Comparison of ENCODE assay signal across 27 cellular contexts in the genomic region with DNA sequence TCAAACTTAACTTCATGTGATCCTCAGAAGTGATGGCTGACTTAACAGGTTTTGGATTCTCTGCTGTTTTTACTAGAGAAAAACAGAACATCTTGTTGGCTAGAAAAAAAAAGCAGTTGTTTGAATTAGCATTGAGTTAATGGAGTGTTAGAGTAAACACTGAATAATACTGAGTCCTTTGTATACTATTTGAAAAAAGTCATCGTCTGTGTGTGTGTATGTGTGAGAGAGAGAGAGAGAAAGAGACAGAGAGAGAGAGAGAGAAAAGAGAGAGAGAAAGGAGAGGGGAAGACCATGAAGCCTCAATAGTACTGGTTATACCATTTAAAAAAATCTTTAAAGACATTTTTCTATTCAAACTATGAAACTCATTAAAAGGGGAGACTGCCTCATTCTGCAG.
"Had no signal": no experiment of that assay in that cellular context is flagged by ENCODE, and none has a peak within 500 bp of the region (broad histone marks: within the 10 kb centered on the region; RNA-seq: fewer than 3 reads in every experiment).

No MANE protein-coding gene starts in this region.

- H3K27ac ChIP-seq: adrenal gland, colonic mucosa, gastrocnemius medialis, neural progenitor cell, skin epidermis, tibial artery had no signal

- H3K4me1 ChIP-seq: colonic mucosa had no signal

- ATAC-seq: activated T-cell treated with anti-CD3 and anti-CD28 coated beads, Interleukin-2, amount 50 U/mL, for 72 hours; body of pancreas; gastrocnemius medialis; natural killer cell; sciatic nerve; stimulated activated effector memory CD8-positive, alpha-beta T cell treated with anti-CD3 and anti-CD28 coated beads, Interleukin-12 subunit alpha, Interleukin-12 subunit beta, amount 100 ng/mL, for 72 hours; upper lobe of right lung had no signal

- H3K27me3 ChIP-seq: adrenal gland, body of pancreas, colonic mucosa, gastrocnemius medialis, neural progenitor cell, tibial artery, upper lobe of right lung had no signal

- H3K9me3 ChIP-seq: adrenal gland, body of pancreas, colonic mucosa, gastrocnemius medialis, tibial artery, upper lobe of right lung had no signal

- H3K36me3 ChIP-seq: adrenal gland, colonic mucosa, gastrocnemius medialis, neural progenitor cell, tibial artery, upper lobe of right lung had no signal

- H2AFZ ChIP-seq: neural progenitor cell had no signal

- H3K4me3 ChIP-seq: adrenal gland, body of pancreas, colonic mucosa, gastrocnemius medialis, neural progenitor cell, skin epidermis, tibial artery, upper lobe of right lung had no signal

- H3K4me2 ChIP-seq: neural progenitor cell had no signal

- DNase-seq: activated CD4-positive, alpha-beta T cell treated with anti-CD3 and anti-CD28 coated beads for 4 hours; activated CD4-positive, alpha-beta T cell treated with anti-CD3 and anti-CD28 coated beads, Interleukin-2, amount 50 U/mL, for 4 hours; activated CD4-positive, CD25-positive, alpha-beta regulatory T cell; activated naive CD4-positive, alpha-beta T cell treated with anti-CD3 and anti-CD28 coated beads for 36 hours; activated naive CD8-positive, alpha-beta T cell treated with anti-CD3 and anti-CD28 coated beads for 36 hours; activated T-cell treated with anti-CD3 and anti-CD28 coated beads for 4 hours; activated T-cell treated with anti-CD3 and anti-CD28 coated beads, Interleukin-2, amount 50 U/mL, for 72 hours; adrenal gland; aorta; body of pancreas; cerebellar nuclear complex; colonic mucosa; effector CD8-positive, alpha-beta T cell; gastrocnemius medialis; glutamatergic neuron; kidney; natural killer cell; occipital lobe; posterior cingulate gyrus; stimulated activated CD4-positive, alpha-beta T cell treated with anti-CD3 and anti-CD28 coated beads, Interleukin-4, amount 100 ng/mL, for 24 hours; T-helper 1 cell; tibial artery; upper lobe of right lung had no signal
